ENCODE assay signal across 16 cellular contexts in the genomic region with DNA sequence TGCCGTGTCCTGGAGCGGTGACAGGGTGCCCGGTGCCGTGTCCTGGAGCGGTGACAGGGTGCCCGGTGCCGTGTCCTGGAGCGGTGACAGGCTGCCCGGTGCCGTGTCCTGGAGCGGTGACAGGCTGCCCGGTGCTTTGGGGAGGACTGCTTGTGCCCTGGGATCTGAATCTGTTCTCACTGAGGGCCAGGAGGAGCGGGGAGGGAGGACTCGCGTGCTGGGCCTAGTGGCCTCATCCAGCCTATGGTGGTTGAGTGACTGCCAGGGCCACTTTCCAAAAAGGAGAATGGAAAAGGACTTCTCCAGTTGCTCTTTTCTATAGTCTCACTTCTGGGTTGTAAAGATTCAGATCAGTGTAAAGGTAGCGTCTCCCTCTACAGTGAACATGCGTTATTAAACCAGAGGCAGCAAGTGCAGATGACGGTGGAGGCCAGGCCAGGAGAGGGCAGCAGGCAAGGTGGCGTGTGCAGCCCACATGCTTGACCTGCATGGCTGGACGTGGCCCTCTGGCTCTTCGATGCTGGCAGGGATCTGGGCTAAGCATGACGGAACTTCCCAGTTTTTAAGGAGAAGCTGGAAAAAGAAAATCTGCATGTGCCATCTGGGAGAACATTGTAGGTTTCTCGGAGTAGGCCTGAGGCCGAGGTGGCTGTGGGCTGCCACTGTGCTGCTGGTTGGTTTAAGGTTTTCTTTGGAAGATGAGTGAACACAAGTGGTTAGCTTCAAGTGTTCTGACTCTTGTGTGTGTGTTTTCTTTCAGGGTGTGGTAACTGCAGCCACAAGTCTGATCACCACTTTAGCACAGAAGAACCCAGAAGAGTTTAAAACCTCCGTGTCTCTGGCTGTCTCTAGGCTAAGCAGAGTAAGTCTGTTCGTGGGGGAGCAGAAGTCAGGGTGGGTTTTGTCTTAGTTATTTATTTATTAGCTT. TPM values are rescaled to one million over a fixed set of nuclear protein-coding genes. Genes with fewer than 3 reads are reported as not detected.
DNase-seq lines count a peak whose midpoint lies in the region; ATAC-seq and TF ChIP-seq lines count a peak whose summit lies in the region.
"Had no signal": no experiment of that assay in that cellular context is flagged by ENCODE, and none has a peak within 500 bp of the region (broad histone marks: within the 10 kb centered on the region; RNA-seq: fewer than 3 reads in every experiment).

No MANE protein-coding gene starts in this region.

- H3K4me3 ChIP-seq in epithelial cell of proximal tubule (ENCODE audit: low read depth, low read length) (no peak overlapping the region), osteoblast (ENCODE audit: insufficient read depth, low read length) (no peak overlapping the region)
- H3K4me3 ChIP-seq: ovary, transverse colon had no signal

- peaks cover 12% of the 10 kb centered on the region for H3K79me2 ChIP-seq in osteoblast (ENCODE audit: insufficient read depth, low read length)

- H3K4me2 ChIP-seq in osteoblast (ENCODE audit: insufficient read depth, low read length) = no peak overlapping the region

- no peaks in the 10 kb centered on the region for H3K9me3 ChIP-seq in osteoblast (ENCODE audit: low read depth, low read length)
- H3K9me3 ChIP-seq: ovary, transverse colon had no signal

- peaks cover 3% of the 10 kb centered on the region for H3K4me1 ChIP-seq in osteoblast (ENCODE audit: insufficient read depth, low read length)
- H3K4me1 ChIP-seq: transverse colon had no signal

- H2AFZ ChIP-seq in osteoblast (ENCODE audit: low read length) = no peak overlapping the region

- H3K27me3 ChIP-seq in osteoblast (ENCODE audit: insufficient read depth, low read length) = no peaks in the 10 kb centered on the region
- H3K27me3 ChIP-seq: ovary, transverse colon had no signal

- H4K20me1 ChIP-seq in osteoblast (ENCODE audit: insufficient read depth, low read length) = peaks cover 42% of the 10 kb centered on the region

- peak; percentile 8 for TF ChIP-seq CTCF in epithelial cell of proximal tubule (conservative IDR thresholded peaks at IDR 0.05; ENCODE audit: low read depth, low read length)
- no peak for TF ChIP-seq CTCF in osteoblast (IDR thresholded peaks at IDR 0.05; ENCODE audit: extremely low read depth, low read depth, low read length)

- DNase-seq in AG20443 (ENCODE audit: low spot score) (peak; percentile 57), HuH-7 (ENCODE audit: low spot score) (peak; percentile 57), epithelial cell of proximal tubule (ENCODE audit: low read depth) (no peak), osteoblast (ENCODE audit: insufficient read length, low spot score, missing footprints) (peak; percentile 97), retina (no peak)
- DNase-seq: activated CD4-positive, CD25-positive, alpha-beta regulatory T cell treated with anti-CD3 and anti-CD28 coated beads, Interleukin-2, amount 50 U/mL, for 72 hours; activated naive CD8-positive, alpha-beta T cell treated with anti-CD3 and anti-CD28 coated beads, Interleukin-2, amount 50 U/mL, for 24 hours; IMR-90; NCI-H1105 treated with DMSO at 0.1 percent for 48 hours; ovary; transverse colon had no signal

- no peak overlapping the region for H3K27ac ChIP-seq in osteoblast (ENCODE audit: low read depth, low read length)
- H3K27ac ChIP-seq: C4-2B, ovary, transverse colon had no signal

- peaks cover 25% of the 10 kb centered on the region for H3K36me3 ChIP-seq in osteoblast (ENCODE audit: insufficient read depth, low read length)
- H3K36me3 ChIP-seq: ovary had no signal

- ATAC-seq in GM21529 (IDR thresholded peaks at IDR 0.05; ENCODE audit: unreplicated experiment) = no peak
- no peak for ATAC-seq in HG02973 (IDR thresholded peaks at IDR 0.05; ENCODE audit: unreplicated experiment)
- no peak for ATAC-seq in GM18502 (IDR thresholded peaks at IDR 0.05; ENCODE audit: poor library complexity, unreplicated experiment)
- ATAC-seq: activated naive CD8-positive, alpha-beta T cell treated with anti-CD3 and anti-CD28 coated beads, Interleukin-2, amount 50 U/mL, for 24 hours had no signal

RNA-seq across cellular contexts. Expression of gene AP2A2, which starts 55.0 kb away (rescaled TPM):
- 48.5 and 49.8 TPM in 2 replicates for total RNA-seq in epithelial cell of proximal tubule
- 48.0 and 50.7 TPM in 2 replicates for total RNA-seq in osteoblast

RNA-seq across cellular contexts. Expression of gene MUC6, which starts 55.8 kb away (rescaled TPM):
- total RNA-seq in epithelial cell of proximal tubule (not detected in 2 replicates), osteoblast (not detected in 2 replicates)
- total RNA-seq: IMR-90, NCI-H460, transverse colon had no signal

Comparison
In these comparisons a context has a peak if more than half of its experiments do, and no peak if none do; other contexts are left out.
1. DNase-seq: peak in AG20443 (single experiment), HuH-7 (single experiment) and osteoblast (single experiment); none in epithelial cell of proximal tubule (single experiment) and retina (single experiment).